8 cellular contexts compared by ENCODE assay signal in the genomic region with DNA sequence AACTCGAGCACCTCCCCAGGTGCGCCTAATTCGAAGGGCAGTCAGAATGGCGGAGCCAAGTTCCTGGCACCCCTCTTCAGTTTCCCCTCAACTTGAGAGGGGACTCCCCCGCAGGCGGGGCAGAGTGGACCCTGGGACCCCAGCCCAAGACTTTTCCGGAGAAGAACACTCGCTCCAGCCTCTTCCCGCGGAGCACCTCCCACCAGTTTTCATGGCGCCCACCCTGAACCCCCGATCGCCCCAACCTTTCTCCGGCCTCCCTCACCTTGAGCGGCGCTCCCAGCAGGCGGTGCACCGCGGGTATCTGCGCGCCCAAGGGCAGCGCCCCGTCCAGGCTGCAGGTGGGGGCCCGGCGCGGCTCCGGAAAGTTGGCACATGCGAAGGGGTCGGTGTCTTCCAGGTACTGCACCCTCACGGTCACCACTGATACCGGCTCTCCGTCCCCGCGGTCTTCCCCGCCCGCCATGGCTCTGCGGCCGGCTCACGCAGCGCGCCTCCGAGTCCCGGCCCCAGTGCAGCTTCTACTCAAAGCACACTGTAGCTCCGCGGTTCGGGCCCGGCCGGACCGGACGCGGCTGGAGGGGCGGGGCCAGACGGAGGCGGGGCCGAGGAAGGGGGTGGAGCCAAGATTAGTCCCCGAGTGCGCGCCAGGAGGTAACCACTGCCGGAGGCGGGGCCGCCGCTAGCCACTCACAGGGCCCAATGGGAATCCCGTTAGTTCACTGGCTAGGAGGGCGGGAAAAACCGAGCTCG. TPM values are rescaled to one million over a fixed set of nuclear protein-coding genes. Genes with fewer than 3 reads are reported as not detected.
DNase-seq lines count a peak whose midpoint lies in the region; ATAC-seq and TF ChIP-seq lines count a peak whose summit lies in the region.

A gene (minus strand): TSS at position 537 of the 753 bp plus-strand sequence. CDS start 71 bp downstream, at position 466.

- no peaks in the 10 kb centered on the region for H3K27me3 ChIP-seq in CD8-positive, alpha-beta memory T cell (ENCODE audit: insufficient read depth, low read length, poor library complexity, severe bottlenecking)
- peaks cover 11% of the 10 kb centered on the region for H3K27me3 ChIP-seq in lower lobe of right lung (ENCODE audit: low read depth)

- H3K36me3 Mint-ChIP-seq in CD8-positive, alpha-beta memory T cell, result peaks cover 0 to 6% (median 0%) of the 10 kb centered on the region in 3 donors
- H3K36me3 Mint-ChIP-seq in activated CD8-positive, alpha-beta T cell treated with anti-CD3 and anti-CD28 coated beads, Interleukin-2, amount 10 ng/mL, durations not matched to agents 7 days and 5 days (ENCODE audit: low read depth), result peaks cover 12% of the 10 kb centered on the region

- no peak for TF ChIP-seq CTCF in lower lobe of right lung (IDR thresholded peaks at IDR 0.05)

- CTCF ChIA-PET in CD8-positive, alpha-beta memory T cell (lab: Charles Lee), result interaction anchor here (0.6 to 1.9 kb wide), 9 partner anchors 12 to 267 kb away, joined by 3 to 7 read pairs (median 3); a partner anchor contains a TSS
- CTCF ChIA-PET in activated CD8-positive, alpha-beta T cell treated with anti-CD3 and anti-CD28 coated beads, Interleukin-2, amount 10 ng/mL, durations not matched to agents 7 days and 5 days (lab: Charles Lee), result interaction anchor here (0.8 to 7.3 kb wide), 15 partner anchors 8 to 274 kb away, joined by 3 to 64 read pairs (median 5); a partner anchor contains a TSS

- H3K36me3 ChIP-seq in CD8-positive, alpha-beta memory T cell (ENCODE audit: insufficient read depth, low read length), result no peaks in the 10 kb centered on the region
- H3K36me3 ChIP-seq in lower lobe of right lung, result no peaks in the 10 kb centered on the region

- peak within 1 kb of the TSS; percentile 73 for H3K4me3 ChIP-seq in CD8-positive, alpha-beta memory T cell (ENCODE audit: low read length)
- peak within 1 kb of the TSS; percentile 99 for H3K4me3 ChIP-seq in lower lobe of right lung

- H3K4me1 Mint-ChIP-seq in CD8-positive, alpha-beta memory T cell, result peaks cover 31 to 56% (median 52%) of the 10 kb centered on the region in 3 donors
- H3K4me1 Mint-ChIP-seq in activated CD8-positive, alpha-beta T cell treated with anti-CD3 and anti-CD28 coated beads, Interleukin-2, amount 10 ng/mL, durations not matched to agents 7 days and 5 days (ENCODE audit: low read depth), result peaks cover 61% of the 10 kb centered on the region

- peak within 1 kb of the TSS; percentile 67 to 97 (median 90) for H3K27ac Mint-ChIP-seq in CD8-positive, alpha-beta memory T cell
- H3K27ac Mint-ChIP-seq in activated CD8-positive, alpha-beta T cell treated with anti-CD3 and anti-CD28 coated beads, Interleukin-2, amount 10 ng/mL, durations not matched to agents 7 days and 5 days, result peak within 1 kb of the TSS; percentile 90

- peak within 1 kb of the TSS; percentile 82 to 97 (median 91) for H3K4me3 Mint-ChIP-seq in CD8-positive, alpha-beta memory T cell
- peak within 1 kb of the TSS; percentile 88 for H3K4me3 Mint-ChIP-seq in activated CD8-positive, alpha-beta T cell treated with anti-CD3 and anti-CD28 coated beads, Interleukin-2, amount 10 ng/mL, durations not matched to agents 7 days and 5 days

- ATAC-seq in GM19468 (IDR thresholded peaks at IDR 0.05; ENCODE audit: extremely low read depth, unreplicated experiment), result peak; percentile 48
- ATAC-seq in activated CD8-positive, alpha-beta T cell treated with anti-CD3 and anti-CD28 coated beads, Interleukin-2, amount 10 ng/mL, durations not matched to agents 7 days and 5 days, result peak; percentile 76
- ATAC-seq in lower lobe of right lung, result peak; percentile 90 to 93

- no peaks in the 10 kb centered on the region for H3K9me3 ChIP-seq in CD8-positive, alpha-beta memory T cell (ENCODE audit: low read length)
- H3K9me3 ChIP-seq in lower lobe of right lung, result no peaks in the 10 kb centered on the region

- peak; percentile 90 to 97 (median 95) for DNase-seq in CD8-positive, alpha-beta memory T cell
- DNase-seq in HS-5 (ENCODE audit: low read depth) (peak; percentile 80), NK-92 (lab: John Stamatoyannopoulos, UW; ENCODE audit: unreplicated experiment) (peak; percentile 60), ecto neural progenitor cell (ENCODE audit: low spot score) (peak; percentile 97), lower lobe of right lung (peak; percentile 99)
- peak; percentile 99 for DNase-seq in activated CD8-positive, alpha-beta T cell treated with anti-CD3 and anti-CD28 coated beads, Interleukin-2, amount 10 ng/mL, durations not matched to agents 7 days and 5 days
- DNase-seq in stimulated activated CD4-positive, alpha-beta T cell treated with anti-CD3 and anti-CD28 coated beads, TNF-alpha, amount 100 ng/mL, for 1 hour (ENCODE audit: low read depth in 3 of 3, low spot score in 1 of 3), result peak; percentile 86 to 96 (median 93)

- intact Hi-C loops in lower lobe of right lung (cut with DNase I), result no loop called here

- POLR2A ChIA-PET in CD8-positive, alpha-beta memory T cell (lab: Charles Lee), result interaction anchor here (1.6 to 2.0 kb wide), 2 partner anchors 20 to 62 kb away, joined by 5 to 14 read pairs; a partner anchor contains a TSS
- POLR2A ChIA-PET in activated CD8-positive, alpha-beta T cell treated with anti-CD3 and anti-CD28 coated beads, Interleukin-2, amount 10 ng/mL, durations not matched to agents 7 days and 5 days (lab: Charles Lee), result interaction anchor here (0.5 to 5.9 kb wide), 8 partner anchors 13 to 225 kb away, joined by 3 to 70 read pairs (median 3); a partner anchor contains a TSS

- peaks cover 48% of the 10 kb centered on the region for H3K4me1 ChIP-seq in CD8-positive, alpha-beta memory T cell (ENCODE audit: insufficient read depth, low read length)
- H3K4me1 ChIP-seq in lower lobe of right lung, result peaks cover 61% of the 10 kb centered on the region

- H3K9me3 Mint-ChIP-seq in CD8-positive, alpha-beta memory T cell, result no peaks in the 10 kb centered on the region
- H3K9me3 Mint-ChIP-seq in activated CD8-positive, alpha-beta T cell treated with anti-CD3 and anti-CD28 coated beads, Interleukin-2, amount 10 ng/mL, durations not matched to agents 7 days and 5 days (ENCODE audit: insufficient read depth), result no peaks in the 10 kb centered on the region

- H3K27ac ChIP-seq in CD8-positive, alpha-beta memory T cell (ENCODE audit: low read depth, low read length), result peak within 1 kb of the TSS; percentile 72
- peak within 1 kb of the TSS; percentile 93 for H3K27ac ChIP-seq in lower lobe of right lung

- H3K27me3 Mint-ChIP-seq in CD8-positive, alpha-beta memory T cell, result no peaks in the 10 kb centered on the region
- peaks cover 9% of the 10 kb centered on the region for H3K27me3 Mint-ChIP-seq in activated CD8-positive, alpha-beta T cell treated with anti-CD3 and anti-CD28 coated beads, Interleukin-2, amount 10 ng/mL, durations not matched to agents 7 days and 5 days (ENCODE audit: low read depth)

RNA-seq across cellular contexts. Expression of the gene that starts here (rescaled TPM):
- total RNA-seq in CD8-positive, alpha-beta memory T cell, result 100 to 1,000 TPM; 111 to 117 TPM
- 5.5 TPM for polyA plus RNA-seq in CD8-positive, alpha-beta memory T cell
- total RNA-seq in activated CD8-positive, alpha-beta T cell treated with anti-CD3 and anti-CD28 coated beads, Interleukin-2, amount 10 ng/mL, durations not matched to agents 7 days and 5 days, result 100 to 1,000 TPM in 1 of 2 experiments, 10 to 100 TPM in 1; 93.4 to 101 TPM
- total RNA-seq in lower lobe of right lung, result 67.7 TPM

Comparison
In these comparisons a context has a peak if more than half of its experiments do, and no peak if none do; other contexts are left out.
1. Peak in every context shown above with its lines: DNase-seq, ATAC-seq, H3K4me3 ChIP-seq and H3K27ac ChIP-seq.